ENCODE assay signal across 8 cellular contexts in the genomic region with DNA sequence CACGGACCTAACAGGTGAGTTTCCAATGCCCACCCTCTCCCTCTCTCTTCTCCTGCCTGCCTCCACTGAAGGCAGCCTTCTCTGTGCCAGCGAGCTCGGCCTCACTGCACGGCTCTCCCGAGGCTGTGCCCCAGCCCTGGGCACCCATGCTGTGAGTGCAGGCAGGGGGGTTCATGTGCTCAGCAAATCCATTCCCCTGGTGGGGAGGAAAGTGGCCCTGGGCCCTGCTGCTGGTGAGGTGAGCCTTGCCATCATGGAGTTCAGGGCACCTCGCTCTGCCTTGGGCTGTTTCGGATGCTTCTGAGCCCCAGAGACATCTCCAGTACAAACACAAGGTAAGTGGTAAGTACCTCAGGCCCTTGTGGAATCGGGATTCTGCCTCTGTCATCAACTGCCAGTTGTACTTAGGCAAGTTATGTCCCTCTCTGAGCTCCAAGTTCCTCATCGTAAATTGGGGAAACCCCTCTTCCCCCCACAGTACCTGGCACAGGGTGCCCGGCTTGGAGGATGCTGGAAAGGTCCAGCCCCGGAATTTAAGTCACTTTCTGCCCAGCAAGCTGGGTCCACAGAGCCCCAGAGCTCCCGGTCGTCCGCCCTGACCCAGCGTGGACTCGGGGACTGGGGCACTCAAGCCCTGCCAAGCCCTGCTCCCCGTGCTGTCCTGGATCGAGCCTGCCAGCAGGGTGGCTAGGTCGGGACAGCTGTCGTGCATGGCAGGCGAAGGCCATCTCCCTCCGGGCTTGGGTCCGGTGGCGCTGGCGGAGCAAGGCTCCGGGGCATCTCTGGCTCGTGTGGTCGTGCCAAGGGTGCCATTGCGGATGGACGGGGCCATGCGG. TPM values are rescaled to one million over a fixed set of nuclear protein-coding genes. Genes with fewer than 3 reads are reported as not detected.
DNase-seq lines count a peak whose midpoint lies in the region; ATAC-seq and TF ChIP-seq lines count a peak whose summit lies in the region.

No MANE protein-coding gene starts in this region.

- no peaks in the 10 kb centered on the region for H3K9me3 ChIP-seq in NT2/D1 (ENCODE audit: insufficient read depth, low read length)
- H3K9me3 ChIP-seq in mesodermal cell (ENCODE audit: control insufficient read depth, low read length): no peaks in the 10 kb centered on the region
- no peaks in the 10 kb centered on the region for H3K9me3 ChIP-seq in vagina

- intact Hi-C loops in vagina (cut with DNase I): no loop called here

- H3K36me3 ChIP-seq in NT2/D1 (ENCODE audit: insufficient read depth, insufficient read length, low read length) (peaks cover 64% of the 10 kb centered on the region), mesodermal cell (ENCODE audit: control insufficient read depth, insufficient read depth, low read length) (peaks cover 36% of the 10 kb centered on the region), vagina (peaks cover 0 to 24% of the 10 kb centered on the region in 2 donors)

- H3K4me1 ChIP-seq in NT2/D1 (ENCODE audit: insufficient read depth, insufficient read length) (peaks cover 26% of the 10 kb centered on the region), mesodermal cell (ENCODE audit: control insufficient read depth, insufficient read depth, low read length, poor library complexity, severe bottlenecking) (peaks cover 4% of the 10 kb centered on the region), vagina (peaks cover 37% of the 10 kb centered on the region)

- DNase-seq in NT2/D1 (ENCODE audit: low read depth, low spot score) (no peak), coronary artery (ENCODE audit: low spot score) (no peak), vagina (ENCODE audit: extremely low spot score in 2 of 2) (peak in 1 of 2 donors; percentile 88), NCI-H748 (lab: John Stamatoyannopoulos, UW; ENCODE audit: unreplicated experiment) (no peak)
- no peak for DNase-seq in effector CD8-positive, alpha-beta T cell (lab: John Stamatoyannopoulos, UW)

- TF ChIP-seq CTCF in coronary artery (IDR thresholded peaks at IDR 0.05): no peak
- TF ChIP-seq CTCF in vagina (IDR thresholded peaks at IDR 0.05): no peak

- H3K9ac ChIP-seq in NT2/D1 (ENCODE audit: insufficient read length, low read depth): peak overlapping the region; percentile 83

- WGBS in mesodermal cell (ENCODE audit: insufficient coverage in 2 of 2), 2 experiments: 39 to 44% methylated on average over 28 to 31 of the region's 31 CpGs

- H3K4me3 ChIP-seq in NT2/D1 (ENCODE audit: insufficient read length, low read depth) (peak overlapping the region; percentile 99), coronary artery (peak overlapping the region; percentile 100), mesodermal cell (ENCODE audit: extremely low read depth, insufficient read depth, low read length, poor library complexity, severe bottlenecking) (peak overlapping the region; percentile 92), vagina (peak overlapping the region; percentile 78 to 91)

- H3K27me3 ChIP-seq in NT2/D1 (ENCODE audit: insufficient read depth, insufficient read length) (no peaks in the 10 kb centered on the region), vagina (no peaks in the 10 kb centered on the region)

- H3K27ac ChIP-seq in coronary artery: peak overlapping the region; percentile 58 to 96
- H3K27ac ChIP-seq in mesodermal cell (ENCODE audit: low read depth, low read length, severe bottlenecking): peak overlapping the region; percentile 49
- H3K27ac ChIP-seq in vagina: peak overlapping the region; percentile 54

- ATAC-seq in GM18519 (IDR thresholded peaks at IDR 0.05; ENCODE audit: low FRiP score, unreplicated experiment): peak; percentile 2
- peak; percentile 5 for ATAC-seq in HG02623 (IDR thresholded peaks at IDR 0.05; ENCODE audit: unreplicated experiment)

- TF ChIP-seq POLR2A in vagina (IDR thresholded peaks at IDR 0.05): no peak

RNA-seq across cellular contexts. Expression of a gene that starts 0.7 kb away (rescaled TPM):
- polyA plus RNA-seq in mesodermal cell (2013, experiment 1 of 2): 28.0 TPM
- 23.2 TPM for polyA plus RNA-seq in mesodermal cell (2013, experiment 2 of 2)
- total RNA-seq in vagina: 28.5 TPM

RNA-seq across cellular contexts. Expression of a gene that starts 41.4 kb away (rescaled TPM):
- polyA plus RNA-seq in mesodermal cell (2013, experiment 1 of 2): 12.9 TPM
- 10.1 TPM for polyA plus RNA-seq in mesodermal cell (2013, experiment 2 of 2)
- 25.3 TPM for total RNA-seq in vagina

RNA-seq across cellular contexts. Expression of a gene that starts 41.7 kb away (rescaled TPM):
- 0.26 TPM for polyA plus RNA-seq in mesodermal cell (2013, experiment 1 of 2)
- polyA plus RNA-seq in mesodermal cell (2013, experiment 2 of 2): 0.71 TPM
- not detected for total RNA-seq in vagina
